ENCODE assay signal across 9 cellular contexts in genomic region chr1:147169840-147170674, GRCh38. TPM values are rescaled to one million over a fixed set of nuclear protein-coding genes. Genes with fewer than 3 reads are reported as not detected.
DNase-seq lines count a peak whose midpoint lies in the region; FAIRE-seq and TF ChIP-seq lines count a peak whose summit lies in the region.
"Had no signal": no experiment of that assay in that cellular context is flagged by ENCODE, and none has a peak within 500 bp of the region (broad histone marks: within the 10 kb centered on the region; RNA-seq: fewer than 3 reads in every experiment).

No MANE protein-coding gene starts in this region.

- H3K4me3 Mint-ChIP-seq in activated CD4-positive, alpha-beta T cell treated with anti-CD3 and anti-CD28 coated beads, Interleukin-2, amount 10 ng/mL, durations not matched to agents 24 days and 14 days: peak overlapping the region; percentile 36

- TF ChIP-seq CTCF in WERI-Rb-1 (IDR thresholded peaks at IDR 0.05; ENCODE audit: low read depth, low read length) (no peak), fibroblast of villous mesenchyme (IDR thresholded peaks at IDR 0.05; ENCODE audit: insufficient read depth, low read depth, low read length) (no peak)

- H3K4me1 ChIP-seq in small intestine (ENCODE audit: control insufficient read depth in 2 of 2, insufficient read depth in 1 of 2, low read depth in 1 of 2, low read length in 1 of 2): peaks cover 2 to 16% of the 10 kb centered on the region in 2 donors

- 32 to 68% (median 48%) methylated on average over 6 of the region's 6 CpGs for WGBS in small intestine, 3 donors

- peaks cover 6% of the 10 kb centered on the region for H3K9me3 Mint-ChIP-seq in activated CD4-positive, alpha-beta T cell treated with anti-CD3 and anti-CD28 coated beads, Interleukin-2, amount 10 ng/mL, durations not matched to agents 24 days and 14 days

- H3K9me3 ChIP-seq in WERI-Rb-1 (ENCODE audit: severe bottlenecking) (no peaks in the 10 kb centered on the region), small intestine (ENCODE audit: control insufficient read depth, low read depth) (no peaks in the 10 kb centered on the region)

- no peak for DNase-seq in activated CD4-positive, alpha-beta T cell treated with anti-CD3 and anti-CD28 coated beads, Interleukin-2, amount 10 ng/mL, durations not matched to agents 24 days and 14 days
- DNase-seq in activated CD4-positive, alpha-beta T cell treated with anti-CD3 and anti-CD28 coated beads, Interleukin-2, amount 50 U/mL, for 48 hours: no peak
- DNase-seq in WERI-Rb-1 (no peak), fibroblast of villous mesenchyme (ENCODE audit: low read depth) (no peak), small intestine (peak; percentile 17), NCI-H510A (lab: John Stamatoyannopoulos, UW) (no peak), NCI-H2196 (lab: John Stamatoyannopoulos, UW; ENCODE audit: unreplicated experiment) (no peak)
- no peak for DNase-seq in stimulated activated CD4-positive, alpha-beta T cell treated with anti-CD3 and anti-CD28 coated beads, Interleukin-2, amount 100 ng/mL, for 24 hours
- DNase-seq: activated naive CD4-positive, alpha-beta T cell treated with anti-CD3 and anti-CD28 coated beads, Interleukin-2, amount 50 U/mL, for 16 hours had no signal

- peaks cover 32% of the 10 kb centered on the region for H3K4me1 Mint-ChIP-seq in activated CD4-positive, alpha-beta T cell treated with anti-CD3 and anti-CD28 coated beads, Interleukin-2, amount 10 ng/mL, durations not matched to agents 24 days and 14 days

- H3K36me3 ChIP-seq in WERI-Rb-1 (peaks cover 33% of the 10 kb centered on the region), small intestine (ENCODE audit: control insufficient read depth in 2 of 2, insufficient read depth in 2 of 2, low read length in 2 of 2) (peaks cover 0 to 5% of the 10 kb centered on the region in 2 donors)

- intact Hi-C loops in activated CD4-positive, alpha-beta T cell treated with anti-CD3 and anti-CD28 coated beads, Interleukin-2, amount 10 ng/mL, durations not matched to agents 24 days and 14 days (cut with micrococcal nuclease): no loop called here

- no peaks in the 10 kb centered on the region for H3K27me3 Mint-ChIP-seq in activated CD4-positive, alpha-beta T cell treated with anti-CD3 and anti-CD28 coated beads, Interleukin-2, amount 10 ng/mL, durations not matched to agents 24 days and 14 days

- no peak for FAIRE-seq in small intestine (lab: Jason Lieb, UNC)

- no peak overlapping the region for H3K27ac Mint-ChIP-seq in activated CD4-positive, alpha-beta T cell treated with anti-CD3 and anti-CD28 coated beads, Interleukin-2, amount 10 ng/mL, durations not matched to agents 24 days and 14 days

- H3K4me3 ChIP-seq in WERI-Rb-1 (ENCODE audit: low read depth, low read length) (peak overlapping the region; percentile 92), fibroblast of villous mesenchyme (ENCODE audit: low read depth, low read length) (peak overlapping the region; percentile 91), small intestine (ENCODE audit: low read depth in 1 of 2, low read length in 2 of 2) (peak overlapping the region in 1 of 2 donors; percentile 95)

- peaks cover 23% of the 10 kb centered on the region for H3K36me3 Mint-ChIP-seq in activated CD4-positive, alpha-beta T cell treated with anti-CD3 and anti-CD28 coated beads, Interleukin-2, amount 10 ng/mL, durations not matched to agents 24 days and 14 days (ENCODE audit: low read depth)

- H3K27me3 ChIP-seq in WERI-Rb-1 (ENCODE audit: insufficient read depth, low read depth, severe bottlenecking): no peaks in the 10 kb centered on the region
- no peaks in the 10 kb centered on the region for H3K27me3 ChIP-seq in small intestine (ENCODE audit: control insufficient read depth in 2 of 2, insufficient read depth in 2 of 2, low read length in 2 of 2)

- H3K27ac ChIP-seq in WERI-Rb-1 (peak overlapping the region; percentile 76), small intestine (ENCODE audit: low read depth in 1 of 2, low read length in 1 of 2) (peak overlapping the region in 1 of 2 donors; percentile 94)

RNA-seq across cellular contexts. Expression of gene PRKAB2, which starts 2.2 kb away (rescaled TPM):
- total RNA-seq in activated CD4-positive, alpha-beta T cell treated with anti-CD3 and anti-CD28 coated beads, Interleukin-2, amount 10 ng/mL, durations not matched to agents 24 days and 14 days: 6.1 and 7.4 TPM in 2 replicates
- total RNA-seq in fibroblast of villous mesenchyme: 13.5 and 15.5 TPM in 2 replicates
- 10 to 100 TPM in 2 of 3 donors, 1 to 10 TPM in 1; 8.1 to 44.1 (median 20.8) TPM for polyA plus RNA-seq in small intestine

RNA-seq across cellular contexts. Expression of gene FMO5, which starts 55.1 kb away (rescaled TPM):
- total RNA-seq in activated CD4-positive, alpha-beta T cell treated with anti-CD3 and anti-CD28 coated beads, Interleukin-2, amount 10 ng/mL, durations not matched to agents 24 days and 14 days: 0.12 TPM in 1 of 2 replicates, not detected in the other
- 0.43 and 1.3 TPM in 2 replicates for total RNA-seq in fibroblast of villous mesenchyme
- 100 to 1,000 TPM in 1 of 3 donors, 10 to 100 TPM in 2; 15.3 to 115 (median 85.1) TPM for polyA plus RNA-seq in small intestine
